ENCODE assay signal across 8 cellular contexts in the genomic region with DNA sequence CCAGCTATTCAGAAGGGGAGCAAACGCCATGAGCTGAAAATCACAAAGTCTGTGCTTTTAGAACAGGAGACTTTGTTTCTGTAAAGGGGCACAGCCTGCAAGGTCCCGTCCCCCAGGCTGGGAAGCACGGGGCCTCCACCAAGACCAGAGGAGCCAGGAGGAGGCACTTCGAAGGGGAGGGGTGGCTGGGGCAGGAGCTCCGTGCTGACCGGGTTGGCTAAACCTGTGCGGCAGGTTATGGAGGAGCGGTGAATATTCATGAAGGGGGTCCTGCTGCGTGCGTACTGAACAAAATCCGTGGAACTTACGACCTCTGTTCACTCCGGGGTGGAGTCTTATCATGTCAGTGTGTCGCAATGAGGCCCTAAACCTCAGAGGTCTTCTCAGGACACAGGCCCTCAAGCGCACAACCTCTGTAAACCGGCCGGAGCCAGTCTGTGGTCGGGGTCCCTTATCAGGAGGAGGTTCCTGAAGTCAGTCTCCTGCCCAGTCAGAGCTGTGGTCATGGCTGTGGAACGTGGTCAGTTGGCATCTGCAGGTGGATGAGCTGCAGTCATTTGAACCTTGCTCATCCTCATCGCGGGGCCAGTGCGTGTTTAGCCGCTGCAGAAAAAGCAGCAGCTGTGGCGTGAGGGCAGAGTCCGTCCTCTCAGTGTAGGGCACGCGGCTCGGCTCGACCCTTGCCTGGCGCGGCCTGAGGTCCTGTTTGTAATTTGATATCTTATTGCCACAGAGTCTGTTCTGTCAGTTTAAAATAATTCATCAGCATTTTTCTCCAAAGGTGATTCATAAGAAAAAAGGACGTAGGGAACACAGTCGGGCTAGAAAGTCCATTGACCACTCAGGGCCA.
DNase-seq lines count a peak whose midpoint lies in the region; ATAC-seq and TF ChIP-seq lines count a peak whose summit lies in the region.
"Not testable (repeated sequence)": the region's sequence is repeated elsewhere in the genome, so short reads cannot be mapped to it uniquely, and the experiment has no call there.

No MANE protein-coding gene starts in this region.

- intact Hi-C loops in left cardiac atrium (cut with DNase I); right lobe of liver (cut with DNase I); sciatic nerve (cut with DNase I): not testable (repeated sequence)

- not testable (repeated sequence) for H3K27me3 ChIP-seq in GM23338 (ENCODE audit: insufficient read depth); RWPE2 (ENCODE audit: insufficient read depth, poor library complexity, severe bottlenecking); right lobe of liver

- H3K4me1 Mint-ChIP-seq in GM23338 = not testable (repeated sequence)

- not testable (repeated sequence) for DNase-seq in GM23338 (ENCODE audit: low spot score); RWPE2 (ENCODE audit: low spot score); left cardiac atrium; left lobe of liver (ENCODE audit: low spot score); right lobe of liver; omental fat pad (ENCODE audit: low spot score); sciatic nerve (ENCODE audit: low spot score)

- not testable (repeated sequence) for H3K27ac ChIP-seq in GM23338 (ENCODE audit: low read depth); RWPE2 (ENCODE audit: poor library complexity, severe bottlenecking); right lobe of liver

- H3K4me3 Mint-ChIP-seq in GM23338 = not testable (repeated sequence)

- not testable (repeated sequence) for H2AFZ ChIP-seq in GM23338

- not testable (repeated sequence) for H3K36me3 Mint-ChIP-seq in GM23338 (ENCODE audit: low read depth)

- ATAC-seq in GM23338 (peak; percentile 57), RWPE2 (ENCODE audit: low read depth) (peak; percentile 68), esophagus mucosa (peak; percentile 38), left cardiac atrium (peak; percentile 32 to 55), left lobe of liver (peak; percentile 81), right lobe of liver (peak; percentile 74 to 88 (median 84)), omental fat pad (ENCODE audit: low FRiP score) (peak; percentile 45), sciatic nerve (peak; percentile 57)

- H3F3A ChIP-seq in GM23338 (replicated peaks; ENCODE audit: low read depth) = not testable (repeated sequence)

- H3K9me3 Mint-ChIP-seq in GM23338 = not testable (repeated sequence)

- not testable (repeated sequence) for TF ChIP-seq CTCF in GM23338 (conservative IDR thresholded peaks at IDR 0.05; ENCODE audit: low read depth in 2 of 2); RWPE2 (IDR thresholded peaks at IDR 0.05; ENCODE audit: poor library complexity, severe bottlenecking); right lobe of liver (IDR thresholded peaks at IDR 0.05); omental fat pad (IDR thresholded peaks at IDR 0.05)

- TF ChIP-seq POLR2A in right lobe of liver (IDR thresholded peaks at IDR 0.05) = not testable (repeated sequence)

- H3K9me3 ChIP-seq in RWPE2 (ENCODE audit: severe bottlenecking); right lobe of liver: not testable (repeated sequence)

- H3K79me2 ChIP-seq in GM23338 (replicated peaks; ENCODE audit: insufficient read depth) = not testable (repeated sequence)

- not testable (repeated sequence) for H3K4me1 ChIP-seq in GM23338 (ENCODE audit: insufficient read depth); RWPE2 (ENCODE audit: insufficient read depth, poor library complexity, severe bottlenecking); right lobe of liver

- H3K27ac Mint-ChIP-seq in GM23338 = not testable (repeated sequence)

- not testable (repeated sequence) for H3K4me2 ChIP-seq in GM23338

- not testable (repeated sequence) for H3K36me3 ChIP-seq in GM23338 (ENCODE audit: insufficient read depth); RWPE2 (ENCODE audit: low read depth); right lobe of liver

- WGBS in right lobe of liver (ENCODE audit: insufficient coverage, low coverage, low lambda C conversion rate, missing lambda C conversion rate) = no CpG with 5 or more reads among the region's 33 CpGs

- H3K9me2 ChIP-seq in GM23338 (ENCODE audit: insufficient read depth) = not testable (repeated sequence)

- H3K4me3 ChIP-seq in GM23338; RWPE2 (ENCODE audit: severe bottlenecking); right lobe of liver: not testable (repeated sequence)

- H3K27me3 Mint-ChIP-seq in GM23338 (ENCODE audit: insufficient read depth, low read depth, poor library complexity) = not testable (repeated sequence)

- H4K20me1 ChIP-seq in GM23338 (replicated peaks; ENCODE audit: insufficient read depth) = not testable (repeated sequence)
